14 cellular contexts compared by ENCODE assay signal in the genomic region with DNA sequence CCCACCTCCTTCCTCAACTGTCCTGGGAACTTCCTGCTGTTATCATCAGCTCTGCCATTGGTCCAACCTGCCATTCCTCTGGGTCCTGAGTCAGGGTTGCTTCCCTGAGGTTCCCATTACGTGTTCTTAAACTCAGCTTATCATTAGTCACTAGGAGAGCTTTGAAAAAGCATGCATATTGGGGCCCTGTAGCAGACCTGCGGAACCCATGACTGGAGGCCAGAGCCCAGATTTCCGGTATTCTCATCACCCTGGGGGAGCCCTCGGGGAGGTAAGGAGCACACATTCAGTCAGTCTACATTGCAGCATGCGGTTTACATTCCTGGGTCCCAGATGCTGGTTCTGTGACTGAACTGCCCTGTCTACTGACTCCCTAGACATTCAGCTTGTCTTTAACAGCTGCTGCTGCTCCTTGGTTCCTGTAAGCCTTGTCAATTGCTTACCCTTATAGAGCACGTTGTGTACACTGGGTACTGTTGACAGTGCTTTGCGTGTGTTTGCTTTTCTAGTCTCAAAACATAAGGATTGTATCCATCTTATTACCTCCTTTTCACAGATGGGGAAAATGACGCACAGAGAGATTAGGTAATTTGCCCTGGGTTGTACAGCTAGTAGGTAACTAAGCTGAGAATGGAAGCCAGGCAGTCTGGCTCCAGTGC. TPM values are rescaled to one million over a fixed set of nuclear protein-coding genes. Genes with fewer than 3 reads are reported as not detected.
DNase-seq lines count a peak whose midpoint lies in the region; ATAC-seq and TF ChIP-seq lines count a peak whose summit lies in the region.
"Had no signal": no experiment of that assay in that cellular context is flagged by ENCODE, and none has a peak within 500 bp of the region (broad histone marks: within the 10 kb centered on the region; RNA-seq: fewer than 3 reads in every experiment).

No MANE protein-coding gene starts in this region.

- H3K27me3 ChIP-seq in mammary epithelial cell (ENCODE audit: insufficient read depth, low read length) (peaks cover 5% of the 10 kb centered on the region), breast epithelium (no peaks in the 10 kb centered on the region), RWPE2 (ENCODE audit: insufficient read depth, poor library complexity, severe bottlenecking) (no peaks in the 10 kb centered on the region), foreskin keratinocyte (peaks cover 36% of the 10 kb centered on the region)
- H3K27me3 ChIP-seq: pancreas had no signal

- no peaks in the 10 kb centered on the region for H4K20me1 ChIP-seq in mammary epithelial cell (ENCODE audit: insufficient read depth, low read length)

- H3K4me1 ChIP-seq in mammary epithelial cell (ENCODE audit: insufficient read depth, low read length) (no peaks in the 10 kb centered on the region), breast epithelium (no peaks in the 10 kb centered on the region), RWPE2 (ENCODE audit: insufficient read depth, poor library complexity, severe bottlenecking) (no peaks in the 10 kb centered on the region), foreskin keratinocyte (no peaks in the 10 kb centered on the region)

- dilution Hi-C loops in mammary epithelial cell (cut with HindIII; ENCODE audit: low sequenced_read_pairs), result no loop called here

- CTCF ChIA-PET in mammary epithelial cell (lab: Charles Lee; ENCODE audit: low non-redundant PET), result no interaction called here

- intact Hi-C loops in mammary epithelial cell (cut with micrococcal nuclease) (no loop called here), breast epithelium (cut with DNase I; ENCODE audit: low total_unique reads) (no loop called here)

- H3K9me3 ChIP-seq in mammary epithelial cell (replicated peaks; ENCODE audit: insufficient read depth, low read length) (no peaks in the 10 kb centered on the region), breast epithelium (no peaks in the 10 kb centered on the region), RWPE2 (ENCODE audit: severe bottlenecking) (no peaks in the 10 kb centered on the region)
- H3K9me3 ChIP-seq: pancreas had no signal

- H3K36me3 ChIP-seq in mammary epithelial cell (ENCODE audit: insufficient read depth, low read length) (no peaks in the 10 kb centered on the region), breast epithelium (no peaks in the 10 kb centered on the region), RWPE2 (ENCODE audit: low read depth) (no peaks in the 10 kb centered on the region)
- H3K36me3 ChIP-seq: pancreas had no signal

- H3K4me2 ChIP-seq in mammary epithelial cell (ENCODE audit: insufficient read depth, low read depth, low read length), result no peak overlapping the region

- H3K79me2 ChIP-seq in mammary epithelial cell (ENCODE audit: insufficient read depth, low read length), result no peaks in the 10 kb centered on the region

- ATAC-seq in RWPE2 (ENCODE audit: low read depth) (peak; percentile 17; the same call in 1 of the 3 replicates), foreskin keratinocyte (peak; percentile 56), HG03045 (IDR thresholded peaks at IDR 0.05; ENCODE audit: unreplicated experiment) (no peak), HG03342 (IDR thresholded peaks at IDR 0.05; ENCODE audit: unreplicated experiment) (no peak)
- ATAC-seq: activated naive CD8-positive, alpha-beta T cell treated with anti-CD3 and anti-CD28 coated beads, Interleukin-2, amount 50 U/mL, for 24 hours had no signal

- no peak overlapping the region for H3K27ac ChIP-seq in mammary epithelial cell (ENCODE audit: insufficient read depth, low read depth, low read length)
- H3K27ac ChIP-seq in breast epithelium, result no peak overlapping the region
- no peak overlapping the region for H3K27ac ChIP-seq in RWPE2 (ENCODE audit: poor library complexity, severe bottlenecking)
- H3K27ac ChIP-seq in foreskin keratinocyte, result no peak overlapping the region
- H3K27ac ChIP-seq: pancreas, SK-N-MC had no signal

- TF ChIP-seq CTCF in mammary epithelial cell (conservative IDR thresholded peaks at IDR 0.05 in 1 of 2, IDR thresholded peaks at IDR 0.05 in 1 of 2; ENCODE audit: extremely low read depth in 1 of 2, insufficient read depth in 1 of 2, low read depth in 1 of 2, low read length in 2 of 2) (no peak), breast epithelium (IDR thresholded peaks at IDR 0.05) (no peak), RWPE2 (IDR thresholded peaks at IDR 0.05; ENCODE audit: poor library complexity, severe bottlenecking) (no peak), foreskin keratinocyte (conservative IDR thresholded peaks at IDR 0.05) (no peak)

- no peak overlapping the region for H3K9ac ChIP-seq in mammary epithelial cell (ENCODE audit: insufficient read depth, low read length)

- WGBS in mammary epithelial cell (ENCODE audit: low coverage, missing lambda C conversion rate), result 80% methylated on average over 8 of the region's 8 CpGs

- DNase-seq in mammary epithelial cell (peak; percentile 6), breast epithelium (ENCODE audit: low spot score in 2 of 2) (no peak), RWPE2 (ENCODE audit: low spot score) (no peak), foreskin keratinocyte (peak; percentile 11 to 61), cerebellar nuclear complex (lab: John Stamatoyannopoulos, UW) (no peak)
- no peak for DNase-seq in NK-92 treated with Interleukin-12 subunit alpha and Interleukin-12 subunit beta, amount 100 ng/mL, for 24 hours (lab: John Stamatoyannopoulos, UW)
- DNase-seq: activated naive CD8-positive, alpha-beta T cell treated with anti-CD3 and anti-CD28 coated beads, Interleukin-2, amount 50 U/mL, for 24 hours; immature natural killer cell; NCI-H1694; pancreas; stimulated activated CD4-positive, alpha-beta T cell treated with anti-CD3 and anti-CD28 coated beads, Interleukin-12 subunit alpha, Interleukin-12 subunit beta, amount 100 ng/mL, for 4 hours had no signal

- TF ChIP-seq POLR2A in breast epithelium (IDR thresholded peaks at IDR 0.05), result no peak

- in situ Hi-C loops in mammary epithelial cell (cut with MboI; ENCODE audit: low sequenced_read_pairs in 2 of 2), result no loop called here

- BruUV-seq in mammary epithelial cell (replicated peaks; lab: Mats Ljungman, UMichigan), result no TSS peak

- H2AFZ ChIP-seq in mammary epithelial cell (ENCODE audit: low read depth, low read length), result no peak overlapping the region

- H3K4me3 ChIP-seq in mammary epithelial cell (replicated peaks in 1 of 3; ENCODE audit: insufficient read depth in 1 of 3, low read depth in 2 of 3, low read length in 3 of 3), result no peak overlapping the region
- no peak overlapping the region for H3K4me3 ChIP-seq in breast epithelium
- no peak overlapping the region for H3K4me3 ChIP-seq in RWPE2 (ENCODE audit: severe bottlenecking)
- H3K4me3 ChIP-seq: pancreas, SK-N-MC had no signal

RNA-seq across cellular contexts. Expression of a gene that starts 12.8 kb away (rescaled TPM):
- total RNA-seq in mammary epithelial cell, result 1 to 10 TPM; 3.2 to 3.4 TPM
- polyA plus RNA-seq in mammary epithelial cell, result 0.82 TPM
- not detected for polyA minus RNA-seq in mammary epithelial cell
- total RNA-seq in breast epithelium, result 1 to 10 TPM; 4.6 to 8.8 (median 6.4) TPM
- 1.1 and 1.7 TPM in 2 replicates for total RNA-seq in foreskin keratinocyte
- 0.59 and 0.65 TPM in 2 replicates for polyA plus RNA-seq in foreskin keratinocyte

Comparison
In these comparisons a context has a peak if more than half of its experiments do, and no peak if none do; other contexts are left out.
1. DNase-seq: peak in mammary epithelial cell (single experiment) and foreskin keratinocyte (2 of 2); none in breast epithelium (0 of 2), RWPE2 (single experiment), NK-92 treated with Interleukin-12 subunit alpha and Interleukin-12 subunit beta, amount 100 ng/mL, for 24 hours (single experiment) and cerebellar nuclear complex (0 of 2).
2. ATAC-seq: peak in RWPE2 (single experiment) and foreskin keratinocyte (single experiment); none in HG03045 (single experiment) and HG03342 (single experiment).